In the genomic region with DNA sequence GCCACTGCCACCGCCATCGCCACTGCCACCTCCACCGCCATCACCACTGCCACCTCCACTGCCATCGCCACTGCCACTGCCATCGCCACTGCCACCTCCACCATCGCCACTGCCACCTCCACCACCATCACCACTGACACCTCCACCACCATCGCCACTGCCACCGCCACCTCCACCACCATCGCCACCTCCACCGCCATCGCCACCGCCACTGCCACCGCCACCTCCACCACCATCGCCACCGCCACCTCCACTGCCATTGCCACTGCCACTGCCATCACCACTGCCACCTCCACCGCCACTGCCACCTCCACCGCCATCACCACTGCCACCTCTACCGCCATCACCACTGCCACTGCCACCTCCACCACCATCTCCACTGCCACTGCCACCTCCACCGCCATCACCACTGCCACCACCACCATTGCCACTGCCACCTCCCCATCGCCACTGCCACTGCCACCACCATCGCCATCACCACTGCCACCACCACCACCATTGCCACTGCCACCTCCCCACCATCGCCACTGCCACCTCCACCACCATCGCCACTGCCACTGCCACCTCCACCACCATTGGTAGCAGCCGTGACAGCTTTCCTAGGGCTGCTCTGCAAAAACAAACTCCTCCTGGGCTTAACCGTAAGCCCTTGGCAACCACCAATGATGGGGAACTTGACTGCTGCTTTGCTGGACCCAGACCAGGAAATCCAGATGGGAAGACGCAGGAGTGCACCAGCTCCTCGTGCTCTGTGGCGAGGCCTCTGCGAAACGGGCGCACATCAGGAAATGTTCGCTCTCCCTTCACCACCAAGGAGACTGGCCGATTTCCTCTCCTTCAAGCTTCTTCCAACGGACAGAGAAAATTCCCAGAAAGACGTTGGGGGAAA, we compare ENCODE assay signal across 23 cellular contexts.
"Had no signal": no experiment of that assay in that cellular context is flagged by ENCODE, and none has a peak within 500 bp of the region (broad histone marks: within the 10 kb centered on the region; RNA-seq: fewer than 3 reads in every experiment).

No MANE protein-coding gene starts in this region.

- DNase-seq: activated CD4-positive, alpha-beta T cell treated with anti-CD3 and anti-CD28 coated beads, Interleukin-2, amount 10 ng/mL, durations not matched to agents 24 days and 14 days; activated CD4-positive, CD25-positive, alpha-beta regulatory T cell; activated CD8-positive, alpha-beta T cell treated with anti-CD3 and anti-CD28 coated beads for 36 hours; activated naive CD4-positive, alpha-beta T cell treated with anti-CD3 and anti-CD28 coated beads for 36 hours; activated T-cell treated with anti-CD3 and anti-CD28 coated beads, Interleukin-2, amount 50 U/mL, for 1 hour; brain microvascular endothelial cell; effector memory CD4-positive, alpha-beta T cell; esophagus squamous epithelium; left cardiac atrium; mesendoderm; naive thymus-derived CD4-positive, alpha-beta T cell; ovary; right lobe of liver; stimulated activated CD4-positive, alpha-beta T cell treated with anti-CD3 and anti-CD28 coated beads, Interleukin-4, amount 100 ng/mL, for 1 hour; stimulated activated naive CD8-positive, alpha-beta T cell treated with anti-CD3 and anti-CD28 coated beads, Interleukin-15, amount 100 ng/mL, for 72 hours; T-helper 1 cell; T-helper 9 cell had no signal

- H3K9me3 ChIP-seq: esophagus squamous epithelium, ovary, right lobe of liver, suprapubic skin had no signal

- H3K4me1 ChIP-seq: esophagus squamous epithelium, neural progenitor cell, right lobe of liver, suprapubic skin had no signal

- H3K9ac ChIP-seq: neural progenitor cell had no signal

- H3K79me2 ChIP-seq: hepatocyte had no signal

- H2AFZ ChIP-seq: hepatocyte, neural progenitor cell had no signal

- H3K27me3 ChIP-seq: hepatocyte, neural progenitor cell, ovary, right lobe of liver had no signal

- FAIRE-seq: endothelial cell of umbilical vein had no signal

- H3K27ac ChIP-seq: brain microvascular endothelial cell, esophagus squamous epithelium, hepatocyte, neural progenitor cell, ovary, right lobe of liver, suprapubic skin had no signal

- H3K4me3 ChIP-seq: esophagus squamous epithelium, hepatocyte, neural progenitor cell, ovary, right lobe of liver, smooth muscle cell, suprapubic skin had no signal

- H3K4me2 ChIP-seq: hepatocyte, neural progenitor cell, smooth muscle cell had no signal

- ATAC-seq: activated CD8-positive, alpha-beta T cell treated with anti-CD3 and anti-CD28 coated beads for 36 hours; activated T-helper 17 cell treated with anti-CD3 and anti-CD28 coated beads, Interleukin-2, amount 50 U/mL, for 72 hours; left cardiac atrium; naive thymus-derived CD4-positive, alpha-beta T cell; right lobe of liver; stimulated activated naive CD8-positive, alpha-beta T cell treated with anti-CD3 and anti-CD28 coated beads, Interleukin-15, amount 100 ng/mL, for 72 hours had no signal

- H3K36me3 ChIP-seq: brain microvascular endothelial cell, esophagus squamous epithelium, neural progenitor cell, ovary, right lobe of liver, suprapubic skin had no signal
